ENCODE assay signal across 8 cellular contexts in the genomic region with DNA sequence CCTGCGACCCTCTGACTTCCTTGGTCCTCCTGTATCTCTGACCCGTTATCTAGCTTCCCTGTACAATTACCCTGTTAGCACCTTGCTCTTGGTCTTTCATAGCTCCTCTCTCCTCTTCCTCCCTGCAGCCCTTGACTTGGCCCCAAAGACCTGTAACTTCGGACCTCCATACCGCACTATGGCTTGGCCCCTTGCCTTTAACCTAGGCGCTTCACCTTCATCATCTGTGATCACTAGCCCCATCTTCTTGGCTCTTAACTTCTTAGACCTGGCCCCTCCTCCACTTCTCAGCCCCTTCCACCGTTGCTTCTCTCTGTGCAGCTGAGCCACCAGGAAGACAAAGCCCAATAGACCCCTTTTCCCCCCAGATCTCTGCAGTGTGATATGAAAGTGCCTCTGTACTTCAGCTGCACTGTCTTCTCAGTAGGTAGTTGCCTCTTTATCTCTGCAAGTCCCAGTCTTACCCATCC. TPM values are rescaled to one million over a fixed set of nuclear protein-coding genes. Genes with fewer than 3 reads are reported as not detected.
DNase-seq lines count a peak whose midpoint lies in the region; ATAC-seq, FAIRE-seq and TF ChIP-seq lines count a peak whose summit lies in the region.

No MANE protein-coding gene starts in this region.

- FAIRE-seq in RCC 7860 (lab: Jason Lieb, UNC), result no peak

- H3K9me3 ChIP-seq in SJCRH30 (replicated peaks), result no peaks in the 10 kb centered on the region
- no peaks in the 10 kb centered on the region for H3K9me3 ChIP-seq in fibroblast of lung (ENCODE audit: control insufficient read depth, insufficient read depth, low read depth, low read length)
- H3K9me3 ChIP-seq in sigmoid colon, result no peaks in the 10 kb centered on the region

- ATAC-seq in GM19351 (IDR thresholded peaks at IDR 0.05; ENCODE audit: unreplicated experiment), result peak; percentile 6

- TF ChIP-seq EP300 in sigmoid colon (IDR thresholded peaks at IDR 0.05), result no peak

- WGBS in sigmoid colon, 2 donors, result 12 to 23% methylated on average over 6 of the region's 6 CpGs

- no peak for TF ChIP-seq POLR2A in sigmoid colon (IDR thresholded peaks at IDR 0.05)

- H3K4me3 ChIP-seq in SJCRH30, result peak overlapping the region; percentile 79
- peak overlapping the region; percentile 52 to 92 (median 92) for H3K4me3 ChIP-seq in fibroblast of lung (replicated peaks in 1 of 4; ENCODE audit: control extremely low read depth in 1 of 4, insufficient read depth in 1 of 4, low read depth in 3 of 4, low read length in 4 of 4)
- peak overlapping the region; percentile 65 to 99 (median 90) for H3K4me3 ChIP-seq in sigmoid colon

- H2AFZ ChIP-seq in fibroblast of lung (ENCODE audit: low read length), result peak overlapping the region; percentile 60

- H3K27me3 ChIP-seq in SJCRH30 (no peaks in the 10 kb centered on the region), fibroblast of lung (ENCODE audit: control insufficient read depth, insufficient read depth, low read length) (no peaks in the 10 kb centered on the region), sigmoid colon (no peaks in the 10 kb centered on the region)

- TF ChIP-seq CTCF in fibroblast of lung (conservative IDR thresholded peaks at IDR 0.05 in 1 of 2, IDR thresholded peaks at IDR 0.05 in 1 of 2; ENCODE audit: low read depth in 1 of 2, low read length in 2 of 2) (no peak), sigmoid colon (IDR thresholded peaks at IDR 0.05) (no peak)

- intact Hi-C loops in sigmoid colon (cut with DNase I), result loop anchor here (2.0 to 5.0 kb wide), 2 partner anchors 75 to 80 kb away; a partner anchor contains a TSS

- H3K4me1 ChIP-seq in SJCRH30, result peaks cover 6% of the 10 kb centered on the region; the same call in 1 of the 2 replicates
- H3K4me1 ChIP-seq in fibroblast of lung (ENCODE audit: control insufficient read depth, extremely low read depth, insufficient read depth, low read length), result peaks cover 7% of the 10 kb centered on the region
- peaks cover 0 to 23% (median 9%) of the 10 kb centered on the region in 4 donors for H3K4me1 ChIP-seq in sigmoid colon

- no peaks in the 10 kb centered on the region for H4K20me1 ChIP-seq in fibroblast of lung (ENCODE audit: control insufficient read depth, extremely low read depth, insufficient read depth, low read length)

- peaks cover 10% of the 10 kb centered on the region for H3K79me2 ChIP-seq in fibroblast of lung (ENCODE audit: control insufficient read depth, insufficient read depth, low read length)

- H3K36me3 ChIP-seq in SJCRH30 (peaks cover 21% of the 10 kb centered on the region), fibroblast of lung (ENCODE audit: control insufficient read depth, insufficient read depth, low read length) (peaks cover 6% of the 10 kb centered on the region), sigmoid colon (peaks cover 12 to 37% (median 13%) of the 10 kb centered on the region in 4 donors)

- DNase-seq in SJCRH30 (no peak), fibroblast of lung (ENCODE audit: low read depth in 2 of 2) (no peak), sigmoid colon (no peak), DMS153 treated with DMSO at 0.1 percent for 48 hours (lab: John Stamatoyannopoulos, UW; ENCODE audit: unreplicated experiment) (no peak), OCI-M2 (lab: John Stamatoyannopoulos, UW; ENCODE audit: unreplicated experiment) (no peak), RCC 7860 (ENCODE audit: low spot score) (no peak)
- no peak for DNase-seq in activated CD8-positive, alpha-beta memory T cell treated with anti-CD3 and anti-CD28 coated beads, Interleukin-2, amount 50 U/mL, for 48 hours

- H3K9ac ChIP-seq in fibroblast of lung (ENCODE audit: insufficient read depth, low read length), result peak overlapping the region; percentile 69

- H3K27ac ChIP-seq in SJCRH30 (peak overlapping the region; percentile 64; the same call in 1 of the 2 replicates), fibroblast of lung (ENCODE audit: insufficient read depth, low read length) (peak overlapping the region; percentile 56), sigmoid colon (peak overlapping the region; percentile 85 to 90 (median 87))

- peak overlapping the region; percentile 96 for H3K4me2 ChIP-seq in fibroblast of lung (ENCODE audit: extremely low read depth, insufficient read depth, low read length)

RNA-seq across cellular contexts. Expression of a gene that starts 0.7 kb away (rescaled TPM):
- 13.5 and 13.6 TPM in 2 replicates for total RNA-seq in SJCRH30 (2014; rRNA removed; shearing (Covaris generic))
- total RNA-seq in fibroblast of lung, result 9.0 and 11.1 TPM in 2 replicates
- polyA plus RNA-seq in fibroblast of lung, result 5.8 TPM in 2 replicates
- polyA plus RNA-seq in fibroblast of lung (2012), result 4.1 and 4.6 TPM in 2 replicates
- polyA minus RNA-seq in fibroblast of lung (ENCODE audit: low replicate concordance), result 1.3 and 10.6 TPM in 2 replicates
- 10 to 100 TPM in 3 of 4 donors, 1 to 10 TPM in 1; 8.3 to 20.7 (median 15.2) TPM for total RNA-seq in sigmoid colon
- 1 to 10 TPM; 2.4 to 6.9 (median 3.2) TPM for polyA plus RNA-seq in sigmoid colon

RNA-seq across cellular contexts. Expression of a gene that starts 29.9 kb away (rescaled TPM):
- total RNA-seq in SJCRH30 (2014; rRNA removed; shearing (Covaris generic)), result 40.4 and 45.3 TPM in 2 replicates
- 21.6 and 24.9 TPM in 2 replicates for total RNA-seq in fibroblast of lung
- polyA plus RNA-seq in fibroblast of lung, result 20.9 and 33.4 TPM in 2 replicates
- polyA plus RNA-seq in fibroblast of lung (2012), result 21.5 and 30.2 TPM in 2 replicates
- polyA minus RNA-seq in fibroblast of lung (ENCODE audit: low replicate concordance), result not detected in 2 replicates
- total RNA-seq in sigmoid colon, result 10 to 100 TPM; 34.6 to 48.1 (median 40.6) TPM
- 10 to 100 TPM; 22.5 to 53.5 (median 36.1) TPM for polyA plus RNA-seq in sigmoid colon

RNA-seq across cellular contexts. Expression of a gene that starts 30.2 kb away (rescaled TPM):
- 1.8 and 2.9 TPM in 2 replicates for total RNA-seq in SJCRH30 (2014; rRNA removed; shearing (Covaris generic))
- 17.2 and 37.2 TPM in 2 replicates for total RNA-seq in fibroblast of lung
- 16.3 and 19.4 TPM in 2 replicates for polyA plus RNA-seq in fibroblast of lung
- polyA plus RNA-seq in fibroblast of lung (2012), result 8.3 and 9.4 TPM in 2 replicates
- polyA minus RNA-seq in fibroblast of lung (ENCODE audit: low replicate concordance), result 11.4 and 13.2 TPM in 2 replicates
- 10 to 100 TPM in 2 of 4 donors, 1 to 10 TPM in 2; 7.9 to 18.6 (median 11.9) TPM for total RNA-seq in sigmoid colon
- polyA plus RNA-seq in sigmoid colon, result 10 to 100 TPM in 1 of 3 donors, 1 to 10 TPM in 2; 3.5 to 12.0 (median 6.3) TPM
